In the genomic region with DNA sequence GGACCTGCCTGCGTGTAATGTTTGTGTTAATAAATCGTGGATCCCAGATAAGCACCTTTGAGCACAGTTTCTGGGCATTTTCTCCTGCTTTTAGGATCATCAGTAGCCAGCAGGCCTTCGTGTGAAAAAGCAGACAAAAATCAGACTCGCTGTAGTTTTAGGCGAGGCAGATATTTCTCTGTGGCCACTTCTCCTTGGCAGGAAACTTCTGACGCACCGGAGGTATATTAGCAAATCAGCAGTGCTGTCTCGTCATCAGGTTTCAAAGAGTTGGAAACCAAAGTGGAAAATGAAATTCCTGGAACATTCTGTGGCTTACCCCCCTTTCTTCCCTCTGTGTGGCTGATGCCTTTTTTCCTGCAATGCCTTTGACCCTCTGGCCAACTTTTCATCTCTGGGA, we compare ENCODE assay signal across 12 cellular contexts.
DNase-seq lines count a peak whose midpoint lies in the region; ATAC-seq and TF ChIP-seq lines count a peak whose summit lies in the region.
"Had no signal": no experiment of that assay in that cellular context is flagged by ENCODE, and none has a peak within 500 bp of the region (broad histone marks: within the 10 kb centered on the region; RNA-seq: fewer than 3 reads in every experiment).

No MANE protein-coding gene starts in this region.

- TF ChIP-seq POLR2A in transverse colon (IDR thresholded peaks at IDR 0.05) = no peak

- peak overlapping the region; percentile 41 for H3K27ac Mint-ChIP-seq in activated naive CD8-positive, alpha-beta T cell
- no peak overlapping the region for H3K27ac Mint-ChIP-seq in activated naive CD8-positive, alpha-beta T cell treated with anti-CD3 and anti-CD28 coated beads for 36 hours
- peak overlapping the region; percentile 57 for H3K27ac Mint-ChIP-seq in neural progenitor cell
- H3K27ac Mint-ChIP-seq: activated naive CD8-positive, alpha-beta T cell treated with anti-CD3 and anti-CD28 coated beads, Interleukin-2, amount 10 ng/mL, durations not matched to agents 7 days and 5 days had no signal

- no peak for TF ChIP-seq CTCF in neural progenitor cell (IDR thresholded peaks at IDR 0.05)
- no peak for TF ChIP-seq CTCF in transverse colon (IDR thresholded peaks at IDR 0.05)

- H3K4me2 ChIP-seq in neural progenitor cell = no peak overlapping the region

- intact Hi-C loops in transverse colon (cut with DNase I; ENCODE audit: low total_unique reads) = loop anchor here (10.0 kb wide), 1 partner anchor 96 kb away; a partner anchor contains a TSS

- H3K36me3 ChIP-seq in neural progenitor cell = no peaks in the 10 kb centered on the region
- H3K36me3 ChIP-seq in transverse colon = no peaks in the 10 kb centered on the region
- H3K36me3 ChIP-seq: thyroid gland had no signal

- H3K36me3 Mint-ChIP-seq in activated naive CD8-positive, alpha-beta T cell = peaks cover 4% of the 10 kb centered on the region
- H3K36me3 Mint-ChIP-seq in activated naive CD8-positive, alpha-beta T cell treated with anti-CD3 and anti-CD28 coated beads for 36 hours = peaks cover 8% of the 10 kb centered on the region
- peaks cover 29% of the 10 kb centered on the region for H3K36me3 Mint-ChIP-seq in neural progenitor cell

- in situ Hi-C loops in transverse colon (cut with MboI; ENCODE audit: low pct_ligation_motif_present in 1 of 4, low pct_unique_long_range_greater_than_20kb in 1 of 4, low sequenced_read_pairs in 3 of 4) = loop anchor here in 1 of 4 donors (25.0 kb wide), 1 partner anchor 98 kb away; a partner anchor contains a TSS

- no peak overlapping the region for H2AFZ ChIP-seq in neural progenitor cell (replicated peaks)

- peaks cover 31% of the 10 kb centered on the region for H3K4me1 Mint-ChIP-seq in activated naive CD8-positive, alpha-beta T cell (ENCODE audit: low read depth)
- peaks cover 33% of the 10 kb centered on the region for H3K4me1 Mint-ChIP-seq in activated naive CD8-positive, alpha-beta T cell treated with anti-CD3 and anti-CD28 coated beads for 36 hours
- peaks cover 47% of the 10 kb centered on the region for H3K4me1 Mint-ChIP-seq in neural progenitor cell

- H3K79me2 ChIP-seq in neural progenitor cell (ENCODE audit: low read depth) = no peaks in the 10 kb centered on the region

- no peak for TF ChIP-seq EP300 in transverse colon (IDR thresholded peaks at IDR 0.05; ENCODE audit: low read depth)

- H3K4me1 ChIP-seq in neural progenitor cell (no peaks in the 10 kb centered on the region), transverse colon (peaks cover 0 to 19% (median 9%) of the 10 kb centered on the region in 4 donors)

- ATAC-seq in esophagus mucosa = no peak
- ATAC-seq: Panc1 had no signal

- H4K20me1 ChIP-seq in neural progenitor cell (ENCODE audit: low read depth) = no peaks in the 10 kb centered on the region

- no peak overlapping the region for H3K4me3 Mint-ChIP-seq in activated naive CD8-positive, alpha-beta T cell
- no peak overlapping the region for H3K4me3 Mint-ChIP-seq in activated naive CD8-positive, alpha-beta T cell treated with anti-CD3 and anti-CD28 coated beads for 36 hours
- no peak overlapping the region for H3K4me3 Mint-ChIP-seq in neural progenitor cell
- H3K4me3 Mint-ChIP-seq: activated naive CD8-positive, alpha-beta T cell treated with anti-CD3 and anti-CD28 coated beads, Interleukin-2, amount 10 ng/mL, durations not matched to agents 7 days and 5 days had no signal

- H3K27ac ChIP-seq in cingulate gyrus (ENCODE audit: low read depth, low read length) (peak overlapping the region; percentile 63), neural progenitor cell (no peak overlapping the region), transverse colon (peak overlapping the region; percentile 12 to 73 (median 52))
- H3K27ac ChIP-seq: thyroid gland had no signal

- no peak for DNase-seq in activated naive CD8-positive, alpha-beta T cell treated with anti-CD3 and anti-CD28 coated beads for 36 hours
- DNase-seq in neural progenitor cell (ENCODE audit: low spot score) = no peak
- DNase-seq in transverse colon = no peak
- DNase-seq in C1 segment of cervical spinal cord (lab: John Stamatoyannopoulos, UW) = no peak
- no peak for DNase-seq in activated CD4-positive, alpha-beta T cell treated with anti-CD3 and anti-CD28 coated beads for 48 hours
- DNase-seq: activated naive CD8-positive, alpha-beta T cell treated with anti-CD3 and anti-CD28 coated beads, Interleukin-2, amount 10 ng/mL, durations not matched to agents 7 days and 5 days; NCI-H2029; thyroid gland had no signal

- no peaks in the 10 kb centered on the region for H3K27me3 ChIP-seq in neural progenitor cell
- H3K27me3 ChIP-seq in transverse colon = no peaks in the 10 kb centered on the region
- H3K27me3 ChIP-seq: thyroid gland had no signal

- no peaks in the 10 kb centered on the region for H3F3A ChIP-seq in neural progenitor cell (ENCODE audit: low read depth)

- no peak overlapping the region for H3K9ac ChIP-seq in neural progenitor cell

- H3K4me3 ChIP-seq in neural progenitor cell (no peak overlapping the region), transverse colon (no peak overlapping the region)
- H3K4me3 ChIP-seq: thyroid gland had no signal

- 20 to 57% methylated on average over 1 to 8 of the region's 8 CpGs for WGBS in transverse colon (ENCODE audit: low coverage in 1 of 2), 2 donors

- H3K9me3 ChIP-seq in neural progenitor cell (ENCODE audit: low read depth) (no peaks in the 10 kb centered on the region), transverse colon (no peaks in the 10 kb centered on the region)
- H3K9me3 ChIP-seq: thyroid gland had no signal

- H3K9me3 Mint-ChIP-seq in activated naive CD8-positive, alpha-beta T cell (ENCODE audit: low read depth) = no peaks in the 10 kb centered on the region
- no peaks in the 10 kb centered on the region for H3K9me3 Mint-ChIP-seq in activated naive CD8-positive, alpha-beta T cell treated with anti-CD3 and anti-CD28 coated beads for 36 hours
- H3K9me3 Mint-ChIP-seq in neural progenitor cell = no peaks in the 10 kb centered on the region
- H3K9me3 Mint-ChIP-seq: activated naive CD8-positive, alpha-beta T cell treated with anti-CD3 and anti-CD28 coated beads, Interleukin-2, amount 10 ng/mL, durations not matched to agents 7 days and 5 days had no signal

- no peaks in the 10 kb centered on the region for H3K27me3 Mint-ChIP-seq in activated naive CD8-positive, alpha-beta T cell
- H3K27me3 Mint-ChIP-seq in activated naive CD8-positive, alpha-beta T cell treated with anti-CD3 and anti-CD28 coated beads for 36 hours = no peaks in the 10 kb centered on the region
- no peaks in the 10 kb centered on the region for H3K27me3 Mint-ChIP-seq in neural progenitor cell (ENCODE audit: insufficient read depth, low read depth)
- H3K27me3 Mint-ChIP-seq: activated naive CD8-positive, alpha-beta T cell treated with anti-CD3 and anti-CD28 coated beads, Interleukin-2, amount 10 ng/mL, durations not matched to agents 7 days and 5 days had no signal
